Comparison of ENCODE assay signal across 8 cellular contexts in the genomic region with DNA sequence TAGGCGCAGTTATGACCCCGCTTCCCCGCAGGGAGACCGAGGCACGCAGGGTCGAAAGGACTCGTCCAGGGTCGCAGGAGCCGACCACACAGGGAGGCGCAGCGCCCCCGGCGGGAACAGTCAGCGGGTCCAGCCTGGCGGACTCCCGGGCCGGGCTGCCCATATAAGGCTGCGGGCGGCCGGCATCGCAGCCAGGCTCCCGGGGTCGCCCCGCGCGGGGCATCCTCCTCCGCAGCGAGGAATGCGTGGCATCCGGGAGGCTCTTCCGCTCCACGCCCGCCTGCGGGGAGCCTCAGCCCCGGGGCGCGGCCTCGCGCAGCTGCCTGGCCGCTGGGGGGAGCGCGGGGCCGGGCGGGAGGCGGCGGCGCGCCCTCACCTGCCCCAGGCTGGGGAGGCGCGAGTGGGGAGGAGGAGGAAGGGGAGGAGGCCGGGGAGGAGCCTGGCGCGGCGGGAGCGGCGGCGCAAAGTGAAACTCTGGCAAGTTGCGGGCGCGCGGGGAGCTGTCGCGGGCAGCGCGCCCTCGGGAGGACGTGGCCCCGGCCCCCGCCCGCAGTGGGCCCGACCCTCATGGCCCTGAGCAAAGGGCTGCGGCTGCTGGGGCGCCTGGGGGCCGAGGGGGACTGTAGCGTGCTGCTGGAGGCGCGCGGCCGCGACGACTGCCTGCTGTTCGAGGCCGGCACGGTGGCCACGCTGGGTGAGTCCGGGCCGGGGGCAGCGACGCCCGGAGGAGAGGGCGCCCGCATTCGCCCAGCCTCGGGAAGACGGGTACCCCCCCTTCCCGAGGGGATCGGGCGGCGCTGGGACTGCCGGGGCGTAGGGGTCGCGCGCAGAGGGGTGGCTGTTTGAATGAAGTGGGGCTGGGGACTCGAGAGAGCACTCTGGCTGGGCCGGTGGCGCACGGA. TPM values are rescaled to one million over a fixed set of nuclear protein-coding genes. Genes with fewer than 3 reads are reported as not detected.
DNase-seq lines count a peak whose midpoint lies in the region; ATAC-seq and TF ChIP-seq lines count a peak whose summit lies in the region.

A gene with protein sequence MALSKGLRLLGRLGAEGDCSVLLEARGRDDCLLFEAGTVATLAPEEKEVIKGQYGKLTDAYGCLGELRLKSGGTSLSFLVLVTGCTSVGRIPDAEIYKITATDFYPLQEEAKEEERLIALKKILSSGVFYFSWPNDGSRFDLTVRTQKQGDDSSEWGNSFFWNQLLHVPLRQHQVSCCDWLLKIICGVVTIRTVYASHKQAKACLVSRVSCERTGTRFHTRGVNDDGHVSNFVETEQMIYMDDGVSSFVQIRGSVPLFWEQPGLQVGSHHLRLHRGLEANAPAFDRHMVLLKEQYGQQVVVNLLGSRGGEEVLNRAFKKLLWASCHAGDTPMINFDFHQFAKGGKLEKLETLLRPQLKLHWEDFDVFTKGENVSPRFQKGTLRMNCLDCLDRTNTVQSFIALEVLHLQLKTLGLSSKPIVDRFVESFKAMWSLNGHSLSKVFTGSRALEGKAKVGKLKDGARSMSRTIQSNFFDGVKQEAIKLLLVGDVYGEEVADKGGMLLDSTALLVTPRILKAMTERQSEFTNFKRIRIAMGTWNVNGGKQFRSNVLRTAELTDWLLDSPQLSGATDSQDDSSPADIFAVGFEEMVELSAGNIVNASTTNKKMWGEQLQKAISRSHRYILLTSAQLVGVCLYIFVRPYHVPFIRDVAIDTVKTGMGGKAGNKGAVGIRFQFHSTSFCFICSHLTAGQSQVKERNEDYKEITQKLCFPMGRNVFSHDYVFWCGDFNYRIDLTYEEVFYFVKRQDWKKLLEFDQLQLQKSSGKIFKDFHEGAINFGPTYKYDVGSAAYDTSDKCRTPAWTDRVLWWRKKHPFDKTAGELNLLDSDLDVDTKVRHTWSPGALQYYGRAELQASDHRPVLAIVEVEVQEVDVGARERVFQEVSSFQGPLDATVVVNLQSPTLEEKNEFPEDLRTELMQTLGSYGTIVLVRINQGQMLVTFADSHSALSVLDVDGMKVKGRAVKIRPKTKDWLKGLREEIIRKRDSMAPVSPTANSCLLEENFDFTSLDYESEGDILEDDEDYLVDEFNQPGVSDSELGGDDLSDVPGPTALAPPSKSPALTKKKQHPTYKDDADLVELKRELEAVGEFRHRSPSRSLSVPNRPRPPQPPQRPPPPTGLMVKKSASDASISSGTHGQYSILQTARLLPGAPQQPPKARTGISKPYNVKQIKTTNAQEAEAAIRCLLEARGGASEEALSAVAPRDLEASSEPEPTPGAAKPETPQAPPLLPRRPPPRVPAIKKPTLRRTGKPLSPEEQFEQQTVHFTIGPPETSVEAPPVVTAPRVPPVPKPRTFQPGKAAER (N-terminal part only) (plus strand): TSS at position 469 of the 902 bp plus-strand sequence. CDS start 99 bp downstream, at position 568.

- peak; percentile 73 for ATAC-seq in GM21367 (IDR thresholded peaks at IDR 0.05; ENCODE audit: unreplicated experiment)
- ATAC-seq in gastroesophageal sphincter = peak; percentile 92

- peak; percentile 86 to 91 for DNase-seq in Caco-2
- peak; percentile 74 for DNase-seq in HT-29 (ENCODE audit: low spot score)
- DNase-seq in SHP77 treated with DMSO at 0.1 percent for 48 hours (lab: John Stamatoyannopoulos, UW) = peak; percentile 41
- peak; percentile 74 for DNase-seq in activated gamma-delta T cell treated with Interleukin-2 at 50 U/mL for 16 hours
- peak; percentile 55 for DNase-seq in occipital lobe (lab: John Stamatoyannopoulos, UW)
- DNase-seq in testis = peak; percentile 75

- no TSS peak for BruUV-seq in Caco-2 (replicated peaks; lab: Mats Ljungman, UMichigan)

- CTCF ChIA-PET in Caco-2 (lab: Charles Lee) = interaction anchor here (0.6 to 1.2 kb wide), 4 partner anchors 13 to 252 kb away, joined by 3 to 5 read pairs (median 3); no protein-coding TSS in a partner anchor

- peaks cover 15% of the 10 kb centered on the region for H3K36me3 Mint-ChIP-seq in Caco-2 (ENCODE audit: insufficient read depth, unreplicated experiment)

- H3K4me3 ChIP-seq in Caco-2 (ENCODE audit: low read depth, low read length) (peak within 1 kb of the TSS; percentile 92), gastroesophageal sphincter (peak within 1 kb of the TSS; percentile 90 to 93), testis (peak within 1 kb of the TSS; percentile 72 to 78)

- no peaks in the 10 kb centered on the region for H3K9me3 Mint-ChIP-seq in Caco-2 (ENCODE audit: unreplicated experiment)

- peak within 1 kb of the TSS; percentile 34 for H3K27ac Mint-ChIP-seq in Caco-2 (ENCODE audit: unreplicated experiment)

- intact Hi-C loops in Caco-2 (cut with micrococcal nuclease; ENCODE audit: unreplicated experiment) = loop anchor here (1.0 kb wide), 3 partner anchors 27 to 91 kb away; no protein-coding TSS in a partner anchor
- intact Hi-C loops in testis (cut with DNase I; ENCODE audit: low total_unique reads) = loop anchor here (10.0 kb wide), 1 partner anchor 83 kb away; no protein-coding TSS in a partner anchor

- H3K4me3 Mint-ChIP-seq in Caco-2 (ENCODE audit: unreplicated experiment) = peak within 1 kb of the TSS; percentile 74

- TF ChIP-seq POLR2A in gastroesophageal sphincter (IDR thresholded peaks at IDR 0.05) (peak; percentile 70 to 76), testis (IDR thresholded peaks at IDR 0.05) (no peak)

- no peak for TF ChIP-seq CTCF in Caco-2 (IDR thresholded peaks at IDR 0.05; ENCODE audit: insufficient read depth in 1 of 2, low read depth in 1 of 2, low read length in 1 of 2, severe bottlenecking in 1 of 2, unreplicated experiment in 1 of 2)
- TF ChIP-seq CTCF in gastroesophageal sphincter (IDR thresholded peaks at IDR 0.05) = peak in 3 of 4 experiments; percentile 63 to 80 (median 75)
- peak in 2 of 3 experiments; percentile 37 to 44 for TF ChIP-seq CTCF in testis (IDR thresholded peaks at IDR 0.05)

- peak within 1 kb of the TSS; percentile 83 to 92 (median 86) for H3K27ac ChIP-seq in gastroesophageal sphincter
- H3K27ac ChIP-seq in testis = peak within 1 kb of the TSS in 1 of 2 donors; percentile 53

- no peaks in the 10 kb centered on the region for H3K36me3 ChIP-seq in Caco-2 (ENCODE audit: control insufficient read depth, insufficient read depth, low read length)
- H3K36me3 ChIP-seq in gastroesophageal sphincter = no peaks in the 10 kb centered on the region
- no peaks in the 10 kb centered on the region for H3K36me3 ChIP-seq in testis (ENCODE audit: low read depth, missing control alignments)

- H3K4me1 ChIP-seq in Caco-2 = peaks cover 55% of the 10 kb centered on the region
- peaks cover 0 to 57% (median 8%) of the 10 kb centered on the region in 3 donors for H3K4me1 ChIP-seq in gastroesophageal sphincter
- H3K4me1 ChIP-seq in testis = peaks cover 11% of the 10 kb centered on the region

- no peaks in the 10 kb centered on the region for H3K27me3 ChIP-seq in Caco-2 (replicated peaks; ENCODE audit: control insufficient read depth, insufficient read depth, low read length)
- no peaks in the 10 kb centered on the region for H3K27me3 ChIP-seq in gastroesophageal sphincter
- H3K27me3 ChIP-seq in testis = no peaks in the 10 kb centered on the region

- no peaks in the 10 kb centered on the region for H3K27me3 Mint-ChIP-seq in Caco-2 (ENCODE audit: insufficient read depth, unreplicated experiment)

- no peak for TF ChIP-seq EP300 in gastroesophageal sphincter (IDR thresholded peaks at IDR 0.05)

- POLR2A ChIA-PET in Caco-2 (lab: Charles Lee) = interaction anchor here (0.6 to 1.2 kb wide), 3 partner anchors 27 to 91 kb away, joined by 3 to 6 read pairs (median 4); no protein-coding TSS in a partner anchor

- WGBS in gastroesophageal sphincter (ENCODE audit: low coverage in 1 of 2), 2 donors = 0% methylated on average over 4 of the region's 108 CpGs; no CpG with 5 or more reads in 1 of the 2 donors
- 0 to 1% methylated on average over 9 to 18 of the region's 108 CpGs for WGBS in testis, 2 donors

- peaks cover 8% of the 10 kb centered on the region for H3K4me1 Mint-ChIP-seq in Caco-2 (ENCODE audit: low read depth, unreplicated experiment)

- H3K9me3 ChIP-seq in Caco-2 (no peaks in the 10 kb centered on the region), gastroesophageal sphincter (no peaks in the 10 kb centered on the region), testis (no peaks in the 10 kb centered on the region)

RNA-seq across cellular contexts. Expression of the gene that starts here (rescaled TPM):
- total RNA-seq in Caco-2 (2022) (45.0 and 47.9 TPM in 2 replicates), gastroesophageal sphincter (10 to 100 TPM; 19.9 to 27.9 (median 21.6) TPM), occipital lobe (7.2 TPM), testis (1 to 10 TPM; 5.8 to 7.6 TPM)
- 26.9 and 27.5 TPM in 2 replicates for total RNA-seq in HT-29 (2014; rRNA removed; shearing (Covaris generic))
- polyA plus RNA-seq in testis (ENCODE audit: insufficient read depth, low read depth, low replicate concordance) = 17.7 TPM

Comparison
In these comparisons a context has a peak if more than half of its experiments do, and no peak if none do; other contexts are left out.
1. CTCF ChIP-seq: peak in gastroesophageal sphincter (3 of 4) and testis (2 of 3); none in Caco-2 (0 of 2).
2. Peak in every context shown above with its lines, with median percentiles within 50 percentile points of each other: DNase-seq and H3K4me3 ChIP-seq.